In the genomic region with DNA sequence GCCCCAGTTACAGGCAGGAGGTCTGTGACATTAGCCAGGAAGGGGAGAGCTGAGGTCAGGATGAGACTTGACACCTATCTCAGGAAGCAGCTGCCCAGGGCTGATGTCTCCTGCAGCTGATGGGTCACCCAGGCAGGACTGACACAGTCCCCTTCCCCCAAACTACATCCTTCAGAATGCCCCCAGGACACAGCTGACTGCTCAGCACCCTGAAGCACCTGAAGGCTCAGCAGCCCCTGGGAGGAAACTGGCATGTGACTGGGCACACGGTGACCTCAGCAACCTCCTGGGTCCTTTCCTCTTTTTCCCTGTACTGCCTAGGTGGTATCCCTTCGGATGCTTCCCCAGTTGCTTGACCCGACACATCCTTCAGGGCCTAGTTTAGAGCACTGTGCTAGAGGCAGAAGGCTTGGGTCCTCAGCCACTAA, we compare ENCODE assay signal across 9 cellular contexts. TPM values are rescaled to one million over a fixed set of nuclear protein-coding genes. Genes with fewer than 3 reads are reported as not detected.
A peak's percentile ranks its signal among the peaks of the same experiment; 100 is the strongest.
DNase-seq lines count a peak whose midpoint lies in the region; ATAC-seq and TF ChIP-seq lines count a peak whose summit lies in the region.
"Had no signal": no experiment of that assay in that cellular context is flagged by ENCODE, and none has a peak within 500 bp of the region (broad histone marks: within the 10 kb centered on the region; RNA-seq: fewer than 3 reads in every experiment).

No MANE protein-coding gene starts in this region.

- POLR2A ChIA-PET in RWPE1 (lab: Yijun Ruan, JAX; ENCODE audit: low non-redundant PET): interaction anchor here (0.6 to 4.1 kb wide), 6 partner anchors 9 to 266 kb away, joined by 3 to 29 read pairs (median 8); partner anchors contain the start of genes PIGT and SYS1

- CTCF ChIA-PET in RWPE1 (lab: Yijun Ruan, JAX): interaction anchor here (0.6 to 3.2 kb wide), 4 partner anchors 11 to 425 kb away, joined by 3 to 17 read pairs (median 3); partner anchors contain the start of gene SYS1

- TF ChIP-seq CTCF in RWPE1 (conservative IDR thresholded peaks at IDR 0.05; ENCODE audit: low read depth): no peak

- TF ChIP-seq POLR2A in erythroblast (IDR thresholded peaks at IDR 0.05; ENCODE audit: low read length): no peak

- no peak for ATAC-seq in HG03460 (IDR thresholded peaks at IDR 0.05; ENCODE audit: unreplicated experiment)

- peak overlapping the region; percentile 97 for H3K27ac ChIP-seq in RWPE1

- DNase-seq in COLO668 (lab: John Stamatoyannopoulos, UW; ENCODE audit: unreplicated experiment) (peak; percentile 42), RWPE1 (ENCODE audit: low spot score) (peak; percentile 31), erythroblast (lab: John Stamatoyannopoulos, UW) (peak; percentile 18 to 33), posterior vena cava (ENCODE audit: low spot score) (peak; percentile 17), NCI-H82 treated with DMSO at 0.1 percent for 48 hours (lab: John Stamatoyannopoulos, UW; ENCODE audit: unreplicated experiment) (no peak), D341Med (ENCODE audit: low spot score) (no peak)
- no peak for DNase-seq in activated CD4-positive, alpha-beta T cell treated with anti-CD3 and anti-CD28 coated beads, Interleukin-2, amount 50 U/mL, for 48 hours
- DNase-seq: stimulated activated naive CD4-positive, alpha-beta T cell had no signal

- intact Hi-C loops in posterior vena cava (cut with DNase I): no loop called here

RNA-seq across cellular contexts. Expression of gene SDC4, which starts 1.9 kb away (rescaled TPM):
- 100 to 1,000 TPM in 1 of 2 donors, 10 to 100 TPM in 1; 85.7 to 104 TPM for total RNA-seq in posterior vena cava

RNA-seq across cellular contexts. Expression of gene SYS1, which starts 16.7 kb away (rescaled TPM):
- total RNA-seq in posterior vena cava: 10 to 100 TPM; 21.8 to 22.6 TPM

RNA-seq across cellular contexts. Expression of gene TP53TG5, which starts 31.8 kb away (rescaled TPM):
- total RNA-seq in posterior vena cava: 1 to 10 TPM; 1.4 to 2.0 TPM

RNA-seq across cellular contexts. Expression of gene MATN4, which starts 38.2 kb away (rescaled TPM):
- under 1 TPM; 0.29 to 0.56 TPM for total RNA-seq in posterior vena cava

RNA-seq across cellular contexts. Expression of gene RBPJL, which starts 39.7 kb away (rescaled TPM):
- not detected for total RNA-seq in posterior vena cava

Comparison
In these comparisons a context has a peak if more than half of its experiments do, and no peak if none do; other contexts are left out.
1. DNase-seq: peak in COLO668 (single experiment), RWPE1 (single experiment), erythroblast (2 of 2) and posterior vena cava (single experiment); none in NCI-H82 treated with DMSO at 0.1 percent for 48 hours (single experiment), D341Med (single experiment) and activated CD4-positive, alpha-beta T cell treated with anti-CD3 and anti-CD28 coated beads, Interleukin-2, amount 50 U/mL, for 48 hours (0 of 2).